In the genomic region with DNA sequence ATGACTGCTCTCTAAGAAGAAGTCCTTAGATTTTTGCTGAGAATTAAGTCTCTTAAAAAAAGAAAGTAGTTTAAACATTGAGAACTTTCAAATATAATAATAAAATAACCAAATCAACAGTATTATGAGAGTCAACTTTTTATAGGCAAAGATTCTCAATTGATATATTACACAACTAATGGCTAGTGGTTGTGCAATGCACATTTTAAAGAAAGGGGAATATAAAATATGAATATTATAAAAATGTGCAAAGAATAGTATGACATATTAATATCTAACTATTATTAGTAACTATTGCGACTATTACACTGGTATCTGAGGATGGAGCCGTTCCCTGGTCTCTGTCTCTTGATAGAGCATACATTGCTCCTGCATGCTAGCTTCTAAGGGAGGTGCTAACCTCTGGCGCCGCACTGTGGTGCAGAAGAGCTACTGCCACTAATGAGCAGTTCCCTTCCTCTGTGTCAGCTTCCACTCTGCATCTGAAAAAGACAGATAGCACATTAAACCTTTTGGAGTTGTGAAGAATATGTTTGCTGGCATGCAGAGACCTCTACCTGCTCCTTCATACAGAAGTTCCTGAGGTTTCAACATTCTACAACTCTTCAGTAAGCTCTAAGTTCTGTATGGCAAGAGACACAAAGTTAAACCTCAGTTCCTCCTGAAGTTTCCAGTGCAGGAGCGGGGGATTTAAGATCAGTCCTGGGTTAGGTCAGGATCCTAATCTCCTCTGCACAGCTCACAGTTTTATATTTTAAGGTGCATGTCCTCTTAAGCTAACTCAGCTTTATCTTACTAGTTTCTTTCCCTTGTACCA, we compare ENCODE assay signal across 8 cellular contexts. TPM values are rescaled to one million over a fixed set of nuclear protein-coding genes. Genes with fewer than 3 reads are reported as not detected.
DNase-seq lines count a peak whose midpoint lies in the region; ATAC-seq and TF ChIP-seq lines count a peak whose summit lies in the region.

No MANE protein-coding gene starts in this region.

- peak; percentile 99 for TF ChIP-seq CTCF in cardiac muscle cell (IDR thresholded peaks at IDR 0.05; ENCODE audit: low read depth, low read length)
- no peak for TF ChIP-seq CTCF in ovary (IDR thresholded peaks at IDR 0.05)

- TF ChIP-seq EP300 in ovary (IDR thresholded peaks at IDR 0.05): no peak

- peaks cover 78% of the 10 kb centered on the region for H3K27me3 ChIP-seq in cardiac muscle cell
- H3K27me3 ChIP-seq in ovary: no peaks in the 10 kb centered on the region

- H3K9me3 ChIP-seq in cardiac muscle cell (ENCODE audit: low read depth) (no peaks in the 10 kb centered on the region), ovary (no peaks in the 10 kb centered on the region)

- peak; percentile 87 for ATAC-seq in GM19452 (IDR thresholded peaks at IDR 0.05; ENCODE audit: unreplicated experiment)
- ATAC-seq in HG03520 (IDR thresholded peaks at IDR 0.05; ENCODE audit: unreplicated experiment): peak; percentile 89

- H3K36me3 ChIP-seq in cardiac muscle cell (no peaks in the 10 kb centered on the region), ovary (no peaks in the 10 kb centered on the region)

- intact Hi-C loops in ovary (cut with DNase I): no loop called here

- H3K4me3 ChIP-seq in cardiac muscle cell (no peak overlapping the region), ovary (no peak overlapping the region)

- 16 to 20% (median 18%) methylated on average over 5 of the region's 5 CpGs for WGBS in ovary, 3 donors

- H3K4me1 ChIP-seq in cardiac muscle cell (ENCODE audit: low read depth) (peaks cover 6% of the 10 kb centered on the region), ovary (ENCODE audit: insufficient read depth) (peaks cover 6% of the 10 kb centered on the region)

- DNase-seq in Daoy (ENCODE audit: low read depth): peak; percentile 58
- peak; percentile 36 for DNase-seq in NOMO-1 treated with dmso at 0.1 percent for 144 hours (lab: John Stamatoyannopoulos, UW; ENCODE audit: unreplicated experiment)
- peak; percentile 30 for DNase-seq in activated naive CD4-positive, alpha-beta T cell treated with Interleukin-2 at 50 U/mL for 16 hours
- peak; percentile 75 to 80 for DNase-seq in cardiac muscle cell (ENCODE audit: low read depth in 1 of 2, low spot score in 1 of 2)
- peak; percentile 22 for DNase-seq in putamen (ENCODE audit: low spot score)
- DNase-seq in ovary: no peak

- TF ChIP-seq POLR2A in ovary (IDR thresholded peaks at IDR 0.05): no peak

- H3K27ac ChIP-seq in cardiac muscle cell: no peak overlapping the region
- H3K27ac ChIP-seq in ovary: no peak overlapping the region

RNA-seq across cellular contexts. Expression of gene SLC9A2, which starts 3.5 kb away (rescaled TPM):
- total RNA-seq in Daoy (2014; rRNA removed; shearing (Covaris generic)): 0.92 and 1.5 TPM in 2 replicates
- total RNA-seq in cardiac muscle cell: 0.18 and 0.39 TPM in 2 replicates
- polyA plus RNA-seq in cardiac muscle cell: 0.04 TPM in 1 of 2 replicates, not detected in the other
- under 1 TPM in 4 of 7 donors, not detected in 3; 0.08 to 0.46 (median 0.15) TPM for total RNA-seq in ovary
- not detected for polyA plus RNA-seq in ovary

Comparison
In these comparisons a context has a peak if more than half of its experiments do, and no peak if none do; other contexts are left out.
1. DNase-seq: peak in Daoy (single experiment), NOMO-1 treated with dmso at 0.1 percent for 144 hours (single experiment), activated naive CD4-positive, alpha-beta T cell treated with Interleukin-2 at 50 U/mL for 16 hours (single experiment), cardiac muscle cell (2 of 2) and putamen (single experiment); none in ovary (0 of 5).